In genomic region chr14:76502219-76502618, GRCh38 we compare ENCODE assay signal across 24 cellular contexts.
DNase-seq lines count a peak whose midpoint lies in the region; ATAC-seq, FAIRE-seq and TF ChIP-seq lines count a peak whose summit lies in the region.
"Had no signal": no experiment of that assay in that cellular context is flagged by ENCODE, and none has a peak within 500 bp of the region (broad histone marks: within the 10 kb centered on the region; RNA-seq: fewer than 3 reads in every experiment).

No MANE protein-coding gene starts in this region.

- H3K4me1 ChIP-seq in GM12878 (ENCODE audit: control insufficient read depth, insufficient read depth, low read length) (no peaks in the 10 kb centered on the region), sigmoid colon (no peaks in the 10 kb centered on the region), pancreas (no peaks in the 10 kb centered on the region)
- H3K4me1 ChIP-seq: BE2C had no signal

- no peak overlapping the region for H3K4me3 ChIP-seq in GM12878
- no peak overlapping the region for H3K4me3 ChIP-seq in sigmoid colon
- H3K4me3 ChIP-seq in pancreas = no peak overlapping the region
- H3K4me3 ChIP-seq: BLaER1 had no signal

- peak; percentile 6 for DNase-seq in natural killer cell treated with Interleukin-12 subunit alpha and Interleukin-12 subunit beta and Interleukin-15 and Interleukin-18, amount 100 ng/mL, for 72 hours (ENCODE audit: low spot score)
- no peak for DNase-seq in natural killer cell
- DNase-seq in GM12878 (ENCODE audit: low read depth, low spot score) = no peak
- DNase-seq in sigmoid colon = peak; percentile 21
- no peak for DNase-seq in NCI-H2227 (lab: John Stamatoyannopoulos, UW; ENCODE audit: unreplicated experiment)
- DNase-seq in pancreas = no peak
- DNase-seq: 8988T; ACHN; BE2C; C1 segment of cervical spinal cord; CD4-positive, alpha-beta memory T cell; CD4-positive, CD25-positive, alpha-beta regulatory T cell; CD8-positive, alpha-beta memory T cell; COR-L47; DMS 273 treated with DMSO at 0.1 percent for 48 hours; DMS153; DMS53; DMS79; DND-41; EL; GDM1 had no signal

- no TSS peak for BruUV-seq in GM12878 (replicated peaks; lab: Mats Ljungman, UMichigan)

- WGBS in GM12878 (ENCODE audit: insufficient coverage, insufficient replicate concordance, low lambda C conversion rate, missing lambda C conversion rate) = 64% methylated on average over 4 of the region's 4 CpGs
- 93 to 94% methylated on average over 4 of the region's 4 CpGs for WGBS in sigmoid colon, 2 donors
- 84 to 93% methylated on average over 4 of the region's 4 CpGs for WGBS in pancreas, 2 donors

- TF ChIP-seq RAD21 in GM12878 (IDR thresholded peaks at IDR 0.05; ENCODE audit: insufficient read depth, low read depth, low read length) = no peak

- no peaks in the 10 kb centered on the region for H3K4me1 Mint-ChIP-seq in natural killer cell treated with Interleukin-12 subunit alpha and Interleukin-12 subunit beta and Interleukin-15 and Interleukin-18, amount 100 ng/mL, for 72 hours (ENCODE audit: low read depth in 2 of 2)
- H3K4me1 Mint-ChIP-seq in natural killer cell = no peaks in the 10 kb centered on the region
- H3K4me1 Mint-ChIP-seq: CD14-positive monocyte; CD4-positive, alpha-beta memory T cell; CD4-positive, CD25-positive, alpha-beta regulatory T cell; CD8-positive, alpha-beta memory T cell had no signal

- no peak for ATAC-seq in natural killer cell treated with Interleukin-12 subunit alpha and Interleukin-12 subunit beta and Interleukin-15 and Interleukin-18, amount 100 ng/mL, for 72 hours
- no peak for ATAC-seq in natural killer cell
- no peak for ATAC-seq in GM12878
- ATAC-seq in pancreas = no peak

- POLR2A ChIA-PET in GM12878 (lab: Charles Lee) = interaction anchor here (0.6 to 1.2 kb wide), 3 partner anchors 12 to 317 kb away, joined by 3 to 5 read pairs (median 4); no protein-coding TSS in a partner anchor

- no peaks in the 10 kb centered on the region for H3K36me3 ChIP-seq in GM12878 (ENCODE audit: control insufficient read depth in 2 of 2, insufficient read depth in 2 of 2, low read length in 1 of 2)
- H3K36me3 ChIP-seq in sigmoid colon = no peaks in the 10 kb centered on the region
- no peaks in the 10 kb centered on the region for H3K36me3 ChIP-seq in pancreas
- H3K36me3 ChIP-seq: BE2C, BLaER1 had no signal

- H3K36me3 Mint-ChIP-seq in natural killer cell treated with Interleukin-12 subunit alpha and Interleukin-12 subunit beta and Interleukin-15 and Interleukin-18, amount 100 ng/mL, for 72 hours = no peaks in the 10 kb centered on the region
- H3K36me3 Mint-ChIP-seq in natural killer cell = no peaks in the 10 kb centered on the region
- H3K36me3 Mint-ChIP-seq: CD14-positive monocyte; CD4-positive, alpha-beta memory T cell; CD4-positive, CD25-positive, alpha-beta regulatory T cell; CD8-positive, alpha-beta memory T cell had no signal

- no peak overlapping the region for H3K27ac Mint-ChIP-seq in natural killer cell treated with Interleukin-12 subunit alpha and Interleukin-12 subunit beta and Interleukin-15 and Interleukin-18, amount 100 ng/mL, for 72 hours
- no peak overlapping the region for H3K27ac Mint-ChIP-seq in natural killer cell
- H3K27ac Mint-ChIP-seq: CD14-positive monocyte; CD4-positive, alpha-beta memory T cell; CD4-positive, CD25-positive, alpha-beta regulatory T cell; CD8-positive, alpha-beta memory T cell had no signal

- CTCF ChIA-PET in GM12878 (lab: Yijun Ruan, JAX) = interaction anchor here (0.6 to 1.9 kb wide), 4 partner anchors 16 to 208 kb away, joined by 3 to 6 read pairs (median 3); no protein-coding TSS in a partner anchor

- H3K79me2 ChIP-seq in GM12878 (ENCODE audit: control insufficient read depth, insufficient read depth, low read length) = no peaks in the 10 kb centered on the region

- RAD21 ChIA-PET in GM12878 (lab: Charles Lee; ENCODE audit: unreplicated experiment) = interaction anchor here (0.8 to 1.4 kb wide), 4 partner anchors 11 to 317 kb away, joined by 3 to 8 read pairs (median 4); no protein-coding TSS in a partner anchor

- TF ChIP-seq EP300 in GM12878 (IDR thresholded peaks at IDR 0.05; ENCODE audit: borderline replicate concordance in 1 of 2, control insufficient read depth in 1 of 2, low read depth in 2 of 2, low read length in 2 of 2) = no peak
- TF ChIP-seq EP300 in sigmoid colon (IDR thresholded peaks at IDR 0.05) = no peak

- FAIRE-seq in GM12878 (lab: Jason Lieb, UNC) = no peak
- no peak for FAIRE-seq in pancreas (lab: Jason Lieb, UNC)
- FAIRE-seq: A204.1 had no signal

- SMC1A ChIA-PET in GM12878 (lab: Charles Lee; ENCODE audit: uncharacterized antibody, unreplicated experiment) = interaction anchor here (1.1 to 2.2 kb wide), 3 partner anchors 10 to 13 kb away, joined by 4 to 15 read pairs (median 5); no protein-coding TSS in a partner anchor

- no peak overlapping the region for H3K4me2 ChIP-seq in GM12878 (ENCODE audit: control insufficient read depth, insufficient read depth)
- H3K4me2 ChIP-seq: BLaER1 had no signal

- in situ Hi-C loops in GM12878 (cut with MboI) = no loop called here

- H2AFZ ChIP-seq in GM12878 (ENCODE audit: control insufficient read depth, low read depth, low read length) = no peak overlapping the region

- TF ChIP-seq POLR2A in GM12878 (IDR thresholded peaks at IDR 0.05; ENCODE audit: low read depth, low read length) = no peak
- TF ChIP-seq POLR2A in sigmoid colon (IDR thresholded peaks at IDR 0.05) = no peak

- no peak for TF ChIP-seq CTCF in natural killer cell (IDR thresholded peaks at IDR 0.05)
- no peak for TF ChIP-seq CTCF in GM12878 (IDR thresholded peaks at IDR 0.05 in 2 of 3, conservative IDR thresholded peaks at IDR 0.05 in 1 of 3; ENCODE audit: control insufficient read depth in 2 of 3, extremely low read depth in 1 of 3, insufficient read depth in 1 of 3, low read depth in 3 of 3, low read length in 3 of 3)
- no peak for TF ChIP-seq CTCF in sigmoid colon (IDR thresholded peaks at IDR 0.05)
- no peak for TF ChIP-seq CTCF in pancreas (IDR thresholded peaks at IDR 0.05)

- H3K27me3 ChIP-seq in GM12878 (replicated peaks in 1 of 2; ENCODE audit: control insufficient read depth in 2 of 2, insufficient read depth in 2 of 2, low read length in 1 of 2) (no peaks in the 10 kb centered on the region; a peak in 2 of 4 replicates), sigmoid colon (no peaks in the 10 kb centered on the region), pancreas (no peaks in the 10 kb centered on the region)
- H3K27me3 ChIP-seq: BE2C, BLaER1 had no signal

- H3K27me3 Mint-ChIP-seq in natural killer cell treated with Interleukin-12 subunit alpha and Interleukin-12 subunit beta and Interleukin-15 and Interleukin-18, amount 100 ng/mL, for 72 hours = peaks cover 12 to 23% of the 10 kb centered on the region in 2 donors
- peaks cover 0 to 2% of the 10 kb centered on the region in 2 donors for H3K27me3 Mint-ChIP-seq in natural killer cell (ENCODE audit: low read depth in 2 of 2)

- H3K4me3 Mint-ChIP-seq in natural killer cell treated with Interleukin-12 subunit alpha and Interleukin-12 subunit beta and Interleukin-15 and Interleukin-18, amount 100 ng/mL, for 72 hours = no peak overlapping the region
- no peak overlapping the region for H3K4me3 Mint-ChIP-seq in natural killer cell
- H3K4me3 Mint-ChIP-seq: CD14-positive monocyte; CD4-positive, alpha-beta memory T cell; CD4-positive, CD25-positive, alpha-beta regulatory T cell; CD8-positive, alpha-beta memory T cell had no signal

- no peak overlapping the region for H3K9ac ChIP-seq in GM12878 (ENCODE audit: control insufficient read depth, insufficient read depth, low read length)
- H3K9ac ChIP-seq: BLaER1 had no signal

- no peak overlapping the region for H3K27ac ChIP-seq in GM12878 (ENCODE audit: control insufficient read depth, insufficient read depth)
- H3K27ac ChIP-seq in sigmoid colon = no peak overlapping the region
- H3K27ac ChIP-seq in pancreas = no peak overlapping the region
- H3K27ac ChIP-seq: BLaER1 had no signal

- no peaks in the 10 kb centered on the region for H4K20me1 ChIP-seq in GM12878 (ENCODE audit: control insufficient read depth, insufficient read depth)
- H4K20me1 ChIP-seq: BLaER1 had no signal

- H3K9me3 ChIP-seq in GM12878 (replicated peaks; ENCODE audit: control insufficient read depth, insufficient read depth, low read length) (no peaks in the 10 kb centered on the region; the same call in 2 of the 3 replicates), sigmoid colon (no peaks in the 10 kb centered on the region), pancreas (no peaks in the 10 kb centered on the region)
- H3K9me3 ChIP-seq: BE2C, BLaER1 had no signal

- H3K9me3 Mint-ChIP-seq in natural killer cell treated with Interleukin-12 subunit alpha and Interleukin-12 subunit beta and Interleukin-15 and Interleukin-18, amount 100 ng/mL, for 72 hours = no peaks in the 10 kb centered on the region
- H3K9me3 Mint-ChIP-seq in natural killer cell = no peaks in the 10 kb centered on the region
- H3K9me3 Mint-ChIP-seq: CD14-positive monocyte; CD4-positive, CD25-positive, alpha-beta regulatory T cell; CD8-positive, alpha-beta memory T cell had no signal

- intact Hi-C loops in natural killer cell (cut with micrococcal nuclease) = no loop called here
- intact Hi-C loops in GM12878 (cut with micrococcal nuclease; ENCODE audit: unreplicated experiment) = no loop called here
- intact Hi-C loops in sigmoid colon (cut with DNase I) = no loop called here
- intact Hi-C loops in pancreas (cut with DNase I) = no loop called here

TF ChIP-seq in GM12878, 131 proteins besides CTCF, POLR2A, EP300 and RAD21:
- TF ChIP-seq ZBTB33 (IDR thresholded peaks at IDR 0.05) (no peak), SMARCA5 (IDR thresholded peaks at IDR 0.05) (0 out of 2 replicates have a peak, but pooled peaks have one; percentile 67)
TF ChIP-seq in GM12878: peak in this region for 1.

Comparison
In these comparisons a context has a peak if more than half of its experiments do, and no peak if none do; other contexts are left out.
1. DNase-seq: peak in natural killer cell treated with Interleukin-12 subunit alpha and Interleukin-12 subunit beta and Interleukin-15 and Interleukin-18, amount 100 ng/mL, for 72 hours (single experiment) and sigmoid colon (single experiment); none in natural killer cell (single experiment), GM12878 (single experiment), NCI-H2227 (single experiment) and pancreas (0 of 6).